8 cellular contexts compared by ENCODE assay signal in genomic region chr18:63161728-63162195, GRCh38.
A peak's percentile ranks its signal among the peaks of the same experiment; 100 is the strongest.
DNase-seq lines count a peak whose midpoint lies in the region; ATAC-seq and TF ChIP-seq lines count a peak whose summit lies in the region.

No MANE protein-coding gene starts in this region.

- no peaks in the 10 kb centered on the region for H3K36me3 ChIP-seq in KOPT-K1 (ENCODE audit: insufficient read depth, low read length)
- no peaks in the 10 kb centered on the region for H3K36me3 ChIP-seq in mucosa of descending colon (ENCODE audit: low read depth)

- ATAC-seq in GM21526 (IDR thresholded peaks at IDR 0.05; ENCODE audit: low FRiP score, unreplicated experiment) (peak; percentile 51), mucosa of descending colon (peak; percentile 83)

- peak overlapping the region; percentile 68 for H3K27ac ChIP-seq in KOPT-K1 (ENCODE audit: low read depth, low read length, poor library complexity, severe bottlenecking)
- H3K27ac ChIP-seq in coronary artery: peak overlapping the region; percentile 70 to 78

- TF ChIP-seq CTCF in coronary artery (IDR thresholded peaks at IDR 0.05) (no peak), mucosa of descending colon (IDR thresholded peaks at IDR 0.05) (no peak)

- H3K9me3 ChIP-seq in KOPT-K1 (ENCODE audit: insufficient read depth, low read length, poor library complexity, severe bottlenecking) (no peaks in the 10 kb centered on the region), mucosa of descending colon (no peaks in the 10 kb centered on the region)

- DNase-seq in DMS53 (lab: John Stamatoyannopoulos, UW): peak; percentile 99
- DNase-seq in activated CD4-positive, alpha-beta T cell treated with anti-CD3 and anti-CD28 coated beads for 4 hours: peak; percentile 82 to 86
- DNase-seq in coronary artery (ENCODE audit: low spot score): peak; percentile 87
- DNase-seq in mucosa of descending colon: peak; percentile 59 to 78 (median 76)
- DNase-seq in stimulated activated CD8-positive, alpha-beta memory T cell treated with anti-CD3 and anti-CD28 coated beads, Interleukin-7, amount 100 ng/mL, for 4 hours (ENCODE audit: low read depth in 2 of 2): peak; percentile 68 to 83
- no peak for DNase-seq in D341Med (ENCODE audit: low spot score)

- intact Hi-C loops in mucosa of descending colon (cut with DNase I, micrococcal nuclease): no loop called here

- H3K4me3 ChIP-seq in coronary artery (no peak overlapping the region), mucosa of descending colon (no peak overlapping the region)

- H3K4me1 ChIP-seq in mucosa of descending colon (ENCODE audit: low read depth): peaks cover 22% of the 10 kb centered on the region
